Comparison of ENCODE assay signal across 8 cellular contexts in genomic region chr1:17984510-17985085, GRCh38.
DNase-seq lines count a peak whose midpoint lies in the region; ATAC-seq, FAIRE-seq and TF ChIP-seq lines count a peak whose summit lies in the region.

No MANE protein-coding gene starts in this region.

- no peaks in the 10 kb centered on the region for H3K9me2 ChIP-seq in neural cell (ENCODE audit: insufficient read depth, low read length)

- TF ChIP-seq EP300 in neural cell (conservative IDR thresholded peaks at IDR 0.05; ENCODE audit: poor library complexity, severe bottlenecking) = no peak

- TF ChIP-seq RAD21 in neural cell (conservative IDR thresholded peaks at IDR 0.05) = no peak

- H2AFZ ChIP-seq in neural cell (ENCODE audit: low read depth, low read length) = no peak overlapping the region

- peak; percentile 41 for TF ChIP-seq CTCF in neural cell (IDR thresholded peaks at IDR 0.05; ENCODE audit: poor library complexity, severe bottlenecking)

- H3F3A ChIP-seq in neural cell (ENCODE audit: insufficient read depth, low read length, poor library complexity, severe bottlenecking) = no peaks in the 10 kb centered on the region

- H3K27ac ChIP-seq in neural cell (ENCODE audit: low read length) = no peak overlapping the region

- FAIRE-seq in frontal cortex (lab: Jason Lieb, UNC) = no peak

- no peaks in the 10 kb centered on the region for H3K27me3 ChIP-seq in neural cell (ENCODE audit: insufficient read depth, low read depth, low read length)

- H3K9ac ChIP-seq in neural cell (ENCODE audit: low read length) = no peak overlapping the region

- no peak overlapping the region for H3K4me3 ChIP-seq in neural cell (ENCODE audit: low read length)

- H3K4me2 ChIP-seq in neural cell (ENCODE audit: low read length) = no peak overlapping the region

- no peaks in the 10 kb centered on the region for H3K36me3 ChIP-seq in neural cell (ENCODE audit: insufficient read depth, low read length)

- H3K9me3 ChIP-seq in neural cell (ENCODE audit: low read length) = no peaks in the 10 kb centered on the region

- DNase-seq in NCI-H345 (lab: John Stamatoyannopoulos, UW) = peak; percentile 10
- DNase-seq in NCI-H345 treated with DMSO at 0.1 percent for 48 hours (lab: John Stamatoyannopoulos, UW; ENCODE audit: unreplicated experiment) = no peak
- DNase-seq in KBM-7 = peak; percentile 27
- peak; percentile 3 for DNase-seq in astrocyte of the hippocampus (ENCODE audit: low read depth, low spot score)
- no peak for DNase-seq in NCI-H187 treated with DMSO at 0.1 percent for 48 hours (lab: John Stamatoyannopoulos, UW)
- no peak for DNase-seq in frontal cortex (ENCODE audit: low spot score in 2 of 2)

- H4K20me1 ChIP-seq in neural cell (ENCODE audit: insufficient read depth) = no peaks in the 10 kb centered on the region

- no peaks in the 10 kb centered on the region for H3K79me2 ChIP-seq in neural cell (replicated peaks; ENCODE audit: insufficient read depth, low read length)

- in situ Hi-C loops in KBM-7 (cut with MboI; ENCODE audit: low pct_unique_long_range_greater_than_20kb, low sequenced_read_pairs) = no loop called here

- ATAC-seq in HG03342 (IDR thresholded peaks at IDR 0.05; ENCODE audit: unreplicated experiment) = no peak

TF ChIP-seq in neural cell, 6 proteins besides CTCF, POLR2A, EP300 and RAD21:
- TF ChIP-seq TAF1 (IDR thresholded peaks at IDR 0.05; ENCODE audit: low read depth) = no peak
- no peak for TF ChIP-seq REST (IDR thresholded peaks at IDR 0.05; ENCODE audit: borderline replicate concordance)
- no peak for TF ChIP-seq SMC3 (conservative IDR thresholded peaks at IDR 0.05; ENCODE audit: poor library complexity)
- TF ChIP-seq MXI1 (conservative IDR thresholded peaks at IDR 0.05; ENCODE audit: poor library complexity, severe bottlenecking) = no peak
- TF ChIP-seq EZH2 (IDR thresholded peaks at IDR 0.05; ENCODE audit: borderline replicate concordance, insufficient read depth, low read length, poor library complexity, severe bottlenecking) = no peak
- TF ChIP-seq POLR2AphosphoS5 (IDR thresholded peaks at IDR 0.05) = no peak

Comparison
In these comparisons a context has a peak if more than half of its experiments do, and no peak if none do; other contexts are left out.
1. DNase-seq: peak in NCI-H345 (single experiment), KBM-7 (single experiment) and astrocyte of the hippocampus (single experiment); none in NCI-H345 treated with DMSO at 0.1 percent for 48 hours (single experiment), NCI-H187 treated with DMSO at 0.1 percent for 48 hours (single experiment) and frontal cortex (0 of 2).